ENCODE assay signal across 8 cellular contexts in genomic region chr10:17643339-17643754, GRCh38. TPM values are rescaled to one million over a fixed set of nuclear protein-coding genes. Genes with fewer than 3 reads are reported as not detected.
A peak's percentile ranks its signal among the peaks of the same experiment; 100 is the strongest.
DNase-seq lines count a peak whose midpoint lies in the region; ATAC-seq and TF ChIP-seq lines count a peak whose summit lies in the region.

No MANE protein-coding gene starts in this region.

- peaks cover 27% of the 10 kb centered on the region for H3K4me1 Mint-ChIP-seq in memory B cell
- peaks cover 23% of the 10 kb centered on the region for H3K4me1 Mint-ChIP-seq in type B pancreatic cell (ENCODE audit: unreplicated experiment)

- in situ Hi-C loops in G401 (cut with HindIII; ENCODE audit: low sequenced_read_pairs): no loop called here

- H3K9me3 ChIP-seq in SJSA1 (replicated peaks): no peaks in the 10 kb centered on the region

- H3K27ac ChIP-seq in SJSA1: peak overlapping the region; percentile 99

- H3K36me3 Mint-ChIP-seq in memory B cell (peaks cover 6% of the 10 kb centered on the region), type B pancreatic cell (peaks cover 4% of the 10 kb centered on the region)

- H3K27ac Mint-ChIP-seq in memory B cell (peak overlapping the region; percentile 100), type B pancreatic cell (peak overlapping the region; percentile 100)

- no peaks in the 10 kb centered on the region for H3K27me3 Mint-ChIP-seq in memory B cell
- no peaks in the 10 kb centered on the region for H3K27me3 Mint-ChIP-seq in type B pancreatic cell

- DNase-seq in DMS53 treated with DMSO at 0.1 percent for 48 hours (lab: John Stamatoyannopoulos, UW; ENCODE audit: unreplicated experiment): peak; percentile 93
- DNase-seq in SJSA1 (ENCODE audit: low read depth in 1 of 2, low spot score in 2 of 2): peak in 1 of 2 experiments; percentile 87
- peak; percentile 80 for DNase-seq in dermis blood vessel endothelial cell
- DNase-seq in memory B cell (ENCODE audit: low spot score in 2 of 2): no peak
- DNase-seq in type B pancreatic cell (ENCODE audit: extremely low spot score, unreplicated experiment): no peak
- no peak for DNase-seq in G401 (ENCODE audit: low spot score)

- peaks cover 22% of the 10 kb centered on the region for H3K4me1 ChIP-seq in SJSA1 (replicated peaks)

- peaks cover 21% of the 10 kb centered on the region for H3K36me3 ChIP-seq in SJSA1

- H3K4me3 Mint-ChIP-seq in memory B cell: peak overlapping the region; percentile 98
- peak overlapping the region; percentile 97 for H3K4me3 Mint-ChIP-seq in type B pancreatic cell

- peak overlapping the region; percentile 64 for H3K4me3 ChIP-seq in SJSA1

- no peaks in the 10 kb centered on the region for H3K27me3 ChIP-seq in SJSA1 (replicated peaks)

- H3K9me3 Mint-ChIP-seq in memory B cell (no peaks in the 10 kb centered on the region), type B pancreatic cell (no peaks in the 10 kb centered on the region)

- no peak for TF ChIP-seq CTCF in type B pancreatic cell (conservative IDR thresholded peaks at IDR 0.05)

- ATAC-seq in GM19397 (IDR thresholded peaks at IDR 0.05; ENCODE audit: unreplicated experiment): peak; percentile 12
- ATAC-seq in HG03432 (IDR thresholded peaks at IDR 0.05; ENCODE audit: unreplicated experiment): peak; percentile 25
- peak; percentile 11 for ATAC-seq in memory B cell (ENCODE audit: low read depth)

RNA-seq across cellular contexts. Expression of gene STAM, which starts 0.6 kb away (rescaled TPM):
- total RNA-seq in SJSA1 (2014; rRNA removed; shearing (Covaris generic)): 20.0 and 33.8 TPM in 2 replicates
- total RNA-seq in dermis blood vessel endothelial cell (12.9 and 22.4 TPM in 2 replicates), type B pancreatic cell (ENCODE audit: low replicate concordance) (22.2 and 26.3 TPM in 2 replicates)
- total RNA-seq in G401 (2014; rRNA removed; shearing (Covaris generic)): 20.4 and 25.9 TPM in 2 replicates

RNA-seq across cellular contexts. Expression of gene HACD1, which starts 26.2 kb away (rescaled TPM):
- total RNA-seq in SJSA1 (2014; rRNA removed; shearing (Covaris generic)): 105 and 139 TPM in 2 replicates
- 15.5 and 27.9 TPM in 2 replicates for total RNA-seq in dermis blood vessel endothelial cell
- 7.9 and 16.4 TPM in 2 replicates for total RNA-seq in type B pancreatic cell (ENCODE audit: low replicate concordance)
- total RNA-seq in G401 (2014; rRNA removed; shearing (Covaris generic)): 113 and 125 TPM in 2 replicates

Comparison
In these comparisons a context has a peak if more than half of its experiments do, and no peak if none do; other contexts are left out.
1. DNase-seq: peak in DMS53 treated with DMSO at 0.1 percent for 48 hours (single experiment) and dermis blood vessel endothelial cell (single experiment); none in memory B cell (0 of 2), type B pancreatic cell (single experiment) and G401 (single experiment).
2. Peak in every context shown above with its lines, with median percentiles within 50 percentile points of each other: ATAC-seq.